1 cellular context compared by ENCODE assay signal in the genomic region with DNA sequence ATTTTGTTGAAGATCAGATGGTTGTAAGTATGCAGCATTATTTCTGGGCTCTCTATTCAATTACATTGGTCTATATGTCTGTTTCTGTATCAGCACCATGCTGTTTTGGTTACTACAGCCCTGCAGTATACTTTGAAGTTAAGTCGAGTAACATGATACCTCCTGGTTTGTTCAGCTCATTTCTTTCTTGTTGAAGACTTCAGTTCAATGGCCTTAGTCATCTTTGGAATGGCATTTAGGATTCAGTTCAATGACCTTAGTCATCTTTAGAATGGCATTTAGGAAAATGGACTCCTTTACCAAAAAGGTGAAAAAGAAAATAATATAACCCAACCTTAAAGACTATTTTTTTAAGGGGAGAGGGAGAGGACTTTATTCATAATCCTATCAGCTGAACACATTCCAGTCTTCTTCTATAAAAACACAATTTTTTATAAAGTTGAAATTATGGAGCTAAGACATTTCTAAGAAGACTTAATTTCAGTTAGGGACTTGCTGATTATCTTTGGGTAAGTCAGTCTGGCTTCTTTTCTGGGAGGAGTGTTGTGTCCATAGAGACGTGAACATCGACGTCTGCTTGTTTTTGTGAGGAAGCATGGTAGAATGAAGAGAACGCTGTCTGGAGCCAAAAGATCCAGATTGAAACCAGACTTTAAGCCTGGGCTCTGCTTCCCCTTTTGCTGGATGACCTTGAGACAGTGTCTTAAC.
TF ChIP-seq lines count a peak whose summit lies in the region.

No MANE protein-coding gene starts in this region.

TF ChIP-seq in HepG2, 621 proteins besides CTCF, POLR2A, EP300 and RAD21:
- TF ChIP-seq ZNF761 (CRISPR knock-in tag; conservative IDR thresholded peaks at IDR 0.05), result no peak
- TF ChIP-seq YY1 (IDR thresholded peaks at IDR 0.05; ENCODE audit: insufficient read depth, insufficient replicate concordance, low read depth, low read length), result no peak
- 0 out of 2 replicates have a peak, but pooled peaks have one; percentile 14 for TF ChIP-seq ZNF670 (CRISPR knock-in tag; IDR thresholded peaks at IDR 0.05; ENCODE audit: borderline replicate concordance)
- no peak for TF ChIP-seq KAT8 (CRISPR knock-in tag; IDR thresholded peaks at IDR 0.05)
- TF ChIP-seq ZNF629 (CRISPR knock-in tag; conservative IDR thresholded peaks at IDR 0.05), result no peak
- TF ChIP-seq SIX4 (CRISPR knock-in tag; IDR thresholded peaks at IDR 0.05), result peak; percentile 83
- no peak for TF ChIP-seq ZNF563 (CRISPR knock-in tag; IDR thresholded peaks at IDR 0.05)
- peak; percentile 29; the same call in 1 of the 2 replicates for TF ChIP-seq RXRB (CRISPR knock-in tag; IDR thresholded peaks at IDR 0.05; ENCODE audit: borderline replicate concordance)
- peak; percentile 92 for TF ChIP-seq SIX1 (CRISPR knock-in tag; IDR thresholded peaks at IDR 0.05; ENCODE audit: borderline replicate concordance)
- TF ChIP-seq ZBTB42 (CRISPR knock-in tag; IDR thresholded peaks at IDR 0.05), result no peak
- no peak for TF ChIP-seq SP140L (CRISPR knock-in tag; IDR thresholded peaks at IDR 0.05; ENCODE audit: borderline replicate concordance)
- TF ChIP-seq HBP1 (CRISPR knock-in tag; IDR thresholded peaks at IDR 0.05; ENCODE audit: low read depth), result no peak
- no peak for TF ChIP-seq ZNF577 (CRISPR knock-in tag; IDR thresholded peaks at IDR 0.05; ENCODE audit: borderline replicate concordance, low read depth)
